ENCODE assay signal across 8 cellular contexts in the genomic region with DNA sequence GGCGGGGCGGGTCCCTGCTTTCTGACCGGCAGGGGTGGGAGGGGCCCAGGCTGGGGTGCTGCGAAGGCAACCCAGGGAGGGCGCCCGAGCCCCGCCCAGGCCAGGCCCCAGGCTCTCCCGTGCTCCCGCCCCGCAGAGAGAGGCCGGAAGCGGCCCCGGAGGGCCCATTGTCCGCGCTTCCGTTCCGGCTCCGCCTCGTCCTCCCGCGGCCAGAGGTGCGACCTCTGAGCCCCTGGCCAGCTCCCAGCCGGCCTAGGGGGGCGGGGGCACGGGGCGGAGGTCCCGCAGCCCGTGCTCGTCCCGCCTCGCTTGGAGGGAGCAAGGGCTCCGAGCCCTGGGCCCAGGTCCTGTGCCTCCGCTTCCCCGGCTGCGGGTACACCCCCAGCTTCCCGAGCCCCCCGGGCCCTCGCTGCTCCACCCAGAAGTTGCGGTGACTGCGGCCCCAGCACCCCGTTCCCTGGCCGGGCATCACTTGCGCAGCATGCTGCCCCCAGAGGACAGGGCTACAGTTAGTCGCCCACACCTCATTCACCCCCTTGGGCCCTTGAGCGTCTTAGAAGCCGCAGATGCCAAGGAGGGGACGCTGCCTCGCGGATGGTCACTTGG. TPM values are rescaled to one million over a fixed set of nuclear protein-coding genes. Genes with fewer than 3 reads are reported as not detected.
A peak's percentile ranks its signal among the peaks of the same experiment; 100 is the strongest.
DNase-seq lines count a peak whose midpoint lies in the region; ATAC-seq, FAIRE-seq and TF ChIP-seq lines count a peak whose summit lies in the region.

No MANE protein-coding gene starts in this region.

- H3K36me3 ChIP-seq in HepG2 (replicated peaks in 1 of 2; ENCODE audit: control insufficient read depth in 1 of 2, insufficient read depth in 2 of 2, low read length in 2 of 2): no peaks in the 10 kb centered on the region

- ATAC-seq in HG02571 (IDR thresholded peaks at IDR 0.05; ENCODE audit: unreplicated experiment): peak; percentile 94
- peak; percentile 93 for ATAC-seq in activated B cell treated with CpG ODN at 0.5 μM for 24 hours (ENCODE audit: low read depth)
- peak; percentile 88 for ATAC-seq in HepG2

- in situ Hi-C loops in HepG2 (cut with HindIII; ENCODE audit: extremely low pct_ligation_motif_present, low pct_unique_long_range_greater_than_20kb): loop anchor here (5.0 kb wide), 2 partner anchors 205 to 305 kb away; no protein-coding TSS in a partner anchor

- no peaks in the 10 kb centered on the region for H3K9me3 Mint-ChIP-seq in activated B cell treated with CpG ODN at 0.5 μM for 24 hours

- H3K27ac ChIP-seq in HepG2 (ENCODE audit: extremely low read length, insufficient read depth, low read length): peak overlapping the region; percentile 95

- TF ChIP-seq CTCF in NB4 (IDR thresholded peaks at IDR 0.05; ENCODE audit: low read depth, low read length) (no peak), activated B cell treated with CpG ODN at 0.5 μM for 24 hours (IDR thresholded peaks at IDR 0.05) (no peak), HepG2 (CRISPR knock-in tag; IDR thresholded peaks at IDR 0.05) (peak; percentile 46)

- no peaks in the 10 kb centered on the region for H3K36me3 Mint-ChIP-seq in activated B cell treated with CpG ODN at 0.5 μM for 24 hours (ENCODE audit: low read depth)

- no peaks in the 10 kb centered on the region for H3K27me3 Mint-ChIP-seq in activated B cell treated with CpG ODN at 0.5 μM for 24 hours

- no peaks in the 10 kb centered on the region for H3K9me3 ChIP-seq in HepG2 (ENCODE audit: low read length)

- peak; percentile 36 for TF ChIP-seq RAD21 in HepG2 (CRISPR knock-in tag; IDR thresholded peaks at IDR 0.05)

- POLR2A ChIA-PET in activated B cell treated with CpG ODN at 0.5 μM for 24 hours (lab: Charles Lee) (interaction anchor here (0.6 to 1.3 kb wide), 6 partner anchors 30 to 244 kb away, joined by 3 to 5 read pairs (median 4); partner anchors contain the start of genes IFT122 and MBD4), HepG2 (lab: Yijun Ruan, JAX) (interaction anchor here (0.7 to 5.4 kb wide), 17 partner anchors 8 to 485 kb away, joined by 3 to 107 read pairs (median 6); partner anchors contain the start of genes IFT122, MBD4 and PLXND1)

- peak; percentile 53 to 75 for DNase-seq in activated CD4-positive, alpha-beta T cell treated with anti-CD3 and anti-CD28 coated beads for 24 hours (ENCODE audit: low read depth in 2 of 2)
- DNase-seq in activated CD4-positive, alpha-beta T cell treated with anti-CD3 and anti-CD28 coated beads, Interleukin-2, amount 50 U/mL, for 4 hours: no peak
- peak; percentile 94 for DNase-seq in NB4 (ENCODE audit: low read depth)
- peak; percentile 69 for DNase-seq in activated B cell treated with CpG ODN at 0.5 μM for 24 hours
- peak; percentile 38 for DNase-seq in cortex of kidney (lab: John Stamatoyannopoulos, UW)
- peak; percentile 90 for DNase-seq in HepG2 (ENCODE audit: low spot score)
- DNase-seq in stimulated activated CD4-positive, alpha-beta T cell treated with anti-CD3 and anti-CD28 coated beads, TNF-alpha, amount 100 ng/mL, for 24 hours (ENCODE audit: low read depth in 3 of 3): peak; percentile 46 to 82 (median 50)

- TF ChIP-seq EP300 in HepG2 (IDR thresholded peaks at IDR 0.05; ENCODE audit: low read depth in 2 of 2, low read length in 2 of 2) (peak in 1 of 2 experiments; percentile 70; a peak in 2 of 4 replicates), HepG2 (CRISPR knock-in tag; IDR thresholded peaks at IDR 0.05; ENCODE audit: borderline replicate concordance) (no peak; the same call in none of the 2 replicates)

- intact Hi-C loops in activated B cell treated with CpG ODN at 0.5 μM for 24 hours (cut with micrococcal nuclease): loop anchor here (1.0 to 10.0 kb wide), 10 partner anchors 22 to 1265 kb away; partner anchors contain the start of genes ATP2C1, IFT122 and TMCC1
- intact Hi-C loops in HepG2 (cut with micrococcal nuclease; ENCODE audit: unreplicated experiment): loop anchor here (1.0 to 10.0 kb wide), 4 partner anchors 14 to 242 kb away; no protein-coding TSS in a partner anchor

- H3K27ac Mint-ChIP-seq in activated B cell treated with CpG ODN at 0.5 μM for 24 hours: peak overlapping the region; percentile 76

- H3K4me3 ChIP-seq in NB4 (ENCODE audit: low read depth, low read length): peak overlapping the region; percentile 72
- peak overlapping the region; percentile 67 to 97 (median 76) for H3K4me3 ChIP-seq in HepG2 (replicated peaks in 1 of 3; ENCODE audit: insufficient read depth in 1 of 3, low read depth in 2 of 3, low read length in 3 of 3)

- no TSS peak for BruUV-seq in HepG2 (replicated peaks; lab: Mats Ljungman, UMichigan)

- H3K4me1 Mint-ChIP-seq in activated B cell treated with CpG ODN at 0.5 μM for 24 hours: peaks cover 21% of the 10 kb centered on the region

- CTCF ChIA-PET in activated B cell treated with CpG ODN at 0.5 μM for 24 hours (lab: Charles Lee) (interaction anchor here (1.2 to 1.7 kb wide), 2 partner anchors 198 to 243 kb away, joined by 5 to 6 read pairs; no protein-coding TSS in a partner anchor), HepG2 (lab: Yijun Ruan, JAX; ENCODE audit: low intra/inter-chr PET ratio, low total read pairs) (interaction anchor here (1.1 to 2.5 kb wide), 2 partner anchors 137 to 197 kb away, joined by 3 to 23 read pairs; no protein-coding TSS in a partner anchor)

- peak overlapping the region; percentile 93 for H3K4me3 Mint-ChIP-seq in activated B cell treated with CpG ODN at 0.5 μM for 24 hours

- TF ChIP-seq POLR2A in NB4 (IDR thresholded peaks at IDR 0.05; ENCODE audit: extremely low read depth, insufficient read length) (peak; percentile 70), HepG2 (IDR thresholded peaks at IDR 0.05; ENCODE audit: insufficient read depth in 1 of 2, low read depth in 2 of 2, low read length in 2 of 2) (peak in 1 of 2 experiments; percentile 64; a peak in 1 of 4 replicates)

- peak overlapping the region; percentile 89 for H3K9ac ChIP-seq in HepG2 (ENCODE audit: insufficient read depth, low read depth, low read length)

- peaks cover 8% of the 10 kb centered on the region for H3K79me2 ChIP-seq in HepG2 (ENCODE audit: insufficient read depth, low read length)

- no peaks in the 10 kb centered on the region for H4K20me1 ChIP-seq in HepG2 (ENCODE audit: insufficient read depth, low read length)

- no peaks in the 10 kb centered on the region; a peak in 1 of 5 replicates for H3K27me3 ChIP-seq in HepG2 (ENCODE audit: control insufficient read depth in 1 of 2, insufficient read depth in 2 of 2, low read length in 2 of 2)

- FAIRE-seq in HepG2 (lab: Jason Lieb, UNC): no peak

- H3K4me1 ChIP-seq in HepG2 (ENCODE audit: insufficient read depth, low read length): peaks cover 63% of the 10 kb centered on the region

- 0% methylated on average over 10 of the region's 49 CpGs for WGBS in HepG2 (ENCODE audit: low lambda C conversion rate)

- H2AFZ ChIP-seq in HepG2 (ENCODE audit: low read length): no peak overlapping the region

- peak overlapping the region; percentile 100 for H3K4me2 ChIP-seq in HepG2 (ENCODE audit: low read depth, low read length)

TF ChIP-seq in HepG2, 621 proteins besides CTCF, POLR2A, EP300 and RAD21 (continues in another document):
- TF ChIP-seq ZNF724P (CRISPR knock-in tag; IDR thresholded peaks at IDR 0.05; ENCODE audit: borderline replicate concordance) (peak; percentile 85; the same call in 1 of the 2 replicates), STAT6 (CRISPR knock-in tag; IDR thresholded peaks at IDR 0.05; ENCODE audit: borderline replicate concordance) (peak; percentile 72; the same call in 1 of the 2 replicates), ZNF224 (CRISPR knock-in tag; IDR thresholded peaks at IDR 0.05) (no peak)

RNA-seq across cellular contexts. Expression of gene PLXND1, which starts 20.4 kb away (rescaled TPM):
- total RNA-seq in activated B cell treated with CpG ODN at 0.5 μM for 24 hours (3.1 and 3.7 TPM in 2 replicates), HepG2 (2016; rRNA removed; fragmentation: Illumina TruSeq; extraction: Trizol) (15.9 and 25.3 TPM in 2 replicates)
- 6.6 and 10.2 TPM in 2 replicates for total RNA-seq in HepG2 (2016; cell fraction: cytosol; rRNA removed; fragmentation: Illumina TruSeq; extraction: Trizol; ENCODE audit: low read depth)
- 17.4 and 18.7 TPM in 2 replicates for total RNA-seq in HepG2 (2016; cell fraction: insoluble cytoplasmic fraction; rRNA removed; fragmentation: Illumina TruSeq; extraction: Trizol)
- 20.1 and 23.5 TPM in 2 replicates for total RNA-seq in HepG2 (2016; cell fraction: membrane; rRNA removed; fragmentation: Illumina TruSeq; extraction: Trizol)
- total RNA-seq in HepG2 (2016; cell fraction: nucleus; rRNA removed; fragmentation: Illumina TruSeq; extraction: Trizol): 31.2 and 42.9 TPM in 2 replicates
- polyA plus RNA-seq in HepG2 (2011; rRNA removed): 42.0 and 51.9 TPM in 2 replicates
- 32.8 and 38.1 TPM in 2 replicates for polyA plus RNA-seq in HepG2 (2011; cell fraction: cytosol; rRNA removed)
- polyA plus RNA-seq in HepG2 (2011; cell fraction: nucleus; rRNA removed): 227 and 266 TPM in 2 replicates
- 48.7 and 95.9 TPM in 2 replicates for polyA plus RNA-seq in HepG2 (2012)
- 4.4 and 4.6 TPM in 2 replicates for polyA plus RNA-seq in HepG2 (2016; cell fraction: cytosol; fragmentation: Illumina TruSeq; extraction: Trizol; ENCODE audit: low read depth)
- polyA plus RNA-seq in HepG2 (2016; cell fraction: insoluble cytoplasmic fraction; fragmentation: Illumina TruSeq; extraction: Trizol; ENCODE audit: low read depth): 20.5 and 26.7 TPM in 2 replicates
- polyA plus RNA-seq in HepG2 (2016; cell fraction: membrane; fragmentation: Illumina TruSeq; extraction: Trizol; ENCODE audit: low read depth): 14.3 and 14.5 TPM in 2 replicates
- 87.9 and 89.2 TPM in 2 replicates for polyA plus RNA-seq in HepG2 (2016; cell fraction: nucleus; fragmentation: Illumina TruSeq; extraction: Trizol; ENCODE audit: insufficient read depth, low read depth)
- polyA minus RNA-seq in HepG2 (2011; rRNA and poly(A)+ RNA removed; ENCODE audit: low replicate concordance): 25.6 and 59.9 TPM in 2 replicates
- 30.9 and 54.1 TPM in 2 replicates for polyA minus RNA-seq in HepG2 (2011; cell fraction: cytosol; rRNA and poly(A)+ RNA removed)
- polyA minus RNA-seq in HepG2 (2011; cell fraction: nucleus; rRNA and poly(A)+ RNA removed): 61.7 and 71.7 TPM in 2 replicates

Comparison
In these comparisons a context has a peak if more than half of its experiments do, and no peak if none do; other contexts are left out.
1. DNase-seq: peak in activated CD4-positive, alpha-beta T cell treated with anti-CD3 and anti-CD28 coated beads for 24 hours (2 of 2), NB4 (single experiment), activated B cell treated with CpG ODN at 0.5 μM for 24 hours (single experiment), cortex of kidney (single experiment), HepG2 (single experiment) and stimulated activated CD4-positive, alpha-beta T cell treated with anti-CD3 and anti-CD28 coated beads, TNF-alpha, amount 100 ng/mL, for 24 hours (3 of 3); none in activated CD4-positive, alpha-beta T cell treated with anti-CD3 and anti-CD28 coated beads, Interleukin-2, amount 50 U/mL, for 4 hours (0 of 2).
2. Peak in every context shown above with its lines, with median percentiles within 50 percentile points of each other: ATAC-seq.